12 cellular contexts compared by ENCODE assay signal in the genomic region with DNA sequence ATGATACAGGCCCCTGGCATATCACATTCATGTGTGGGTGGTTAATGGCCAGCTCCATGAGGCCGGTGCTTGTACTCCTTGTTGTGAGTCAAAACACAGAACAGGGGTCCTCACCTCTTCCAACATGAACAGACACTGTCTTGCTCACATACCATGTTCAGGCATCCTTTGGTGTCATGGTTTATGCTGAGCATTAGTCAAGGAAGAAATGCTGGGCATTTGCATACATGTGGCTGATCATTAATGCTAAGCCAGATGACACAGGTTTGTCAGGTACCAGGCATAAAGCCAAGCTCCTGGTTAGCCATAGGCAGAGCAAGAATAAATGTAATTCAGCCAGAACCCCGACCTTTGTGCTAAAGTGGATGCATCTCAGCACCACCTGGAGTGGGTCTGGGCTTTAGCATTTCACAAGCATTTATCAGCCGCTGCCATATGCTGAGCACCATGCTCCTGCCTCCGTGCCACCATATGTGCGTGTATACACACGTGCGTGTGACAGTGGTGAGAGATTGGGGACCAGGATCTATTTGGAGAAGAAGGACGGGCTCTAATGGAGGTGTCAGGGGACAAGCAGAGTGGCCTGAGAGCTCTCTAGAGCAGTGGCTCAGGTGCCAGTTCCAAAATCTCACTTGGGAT. TPM values are rescaled to one million over a fixed set of nuclear protein-coding genes. Genes with fewer than 3 reads are reported as not detected.
DNase-seq lines count a peak whose midpoint lies in the region; ATAC-seq, FAIRE-seq and TF ChIP-seq lines count a peak whose summit lies in the region.
"Had no signal": no experiment of that assay in that cellular context is flagged by ENCODE, and none has a peak within 500 bp of the region (broad histone marks: within the 10 kb centered on the region; RNA-seq: fewer than 3 reads in every experiment).

No MANE protein-coding gene starts in this region.

- POLR2A ChIA-PET in HEK293T (lab: Yijun Ruan, JAX): no interaction called here

- H3K4me1 Mint-ChIP-seq in Calu3 (ENCODE audit: low read depth, unreplicated experiment) (peaks cover 77% of the 10 kb centered on the region), astrocyte (ENCODE audit: low read depth, unreplicated experiment) (peaks cover 70% of the 10 kb centered on the region)

- FAIRE-seq in astrocyte (lab: Jason Lieb, UNC): no peak

- H3K79me2 ChIP-seq in astrocyte (ENCODE audit: insufficient read depth, low read length) (peaks cover 73% of the 10 kb centered on the region), osteoblast (ENCODE audit: insufficient read depth, low read length) (peaks cover 78% of the 10 kb centered on the region)

- intact Hi-C loops in Calu3 (cut with micrococcal nuclease; ENCODE audit: unreplicated experiment): loop anchor here (5.0 kb wide), 1 partner anchor 78 kb away; no protein-coding TSS in a partner anchor

- no peaks in the 10 kb centered on the region for H3K27me3 Mint-ChIP-seq in Calu3 (ENCODE audit: unreplicated experiment)
- no peaks in the 10 kb centered on the region for H3K27me3 Mint-ChIP-seq in astrocyte (ENCODE audit: low read depth, unreplicated experiment)

- H3K9me3 ChIP-seq in astrocyte (ENCODE audit: insufficient read depth, low read depth, low read length) (no peaks in the 10 kb centered on the region), osteoblast (ENCODE audit: low read depth, low read length) (no peaks in the 10 kb centered on the region)
- H3K9me3 ChIP-seq: lower lobe of right lung, ovary had no signal

- H3K36me3 Mint-ChIP-seq in Calu3 (ENCODE audit: insufficient read depth, unreplicated experiment): peaks cover 62% of the 10 kb centered on the region
- H3K36me3 Mint-ChIP-seq in astrocyte (ENCODE audit: low read depth, unreplicated experiment): peaks cover 40% of the 10 kb centered on the region

- H3K4me1 ChIP-seq in astrocyte (ENCODE audit: insufficient read depth, low read length) (peaks cover 69% of the 10 kb centered on the region), osteoblast (ENCODE audit: insufficient read depth, low read length) (peaks cover 92% of the 10 kb centered on the region)

- CTCF ChIA-PET in Calu3 (lab: Charles Lee) (interaction anchor here (0.6 to 1.8 kb wide), 3 partner anchors 14 to 79 kb away, joined by 4 to 11 read pairs (median 6); no protein-coding TSS in a partner anchor), HEK293T (lab: Yijun Ruan, JAX) (no interaction called here)

- ATAC-seq in GM19452 (IDR thresholded peaks at IDR 0.05; ENCODE audit: unreplicated experiment): peak; percentile 47
- ATAC-seq: activated CD8-positive, alpha-beta T cell treated with anti-CD3 and anti-CD28 coated beads, Interleukin-2, amount 10 ng/mL, durations not matched to agents 7 days and 5 days; lower lobe of right lung had no signal

- H3K27ac ChIP-seq in astrocyte (ENCODE audit: low read depth, low read length): peak overlapping the region; percentile 99
- peak overlapping the region; percentile 94 for H3K27ac ChIP-seq in osteoblast (ENCODE audit: low read depth, low read length)

- TF ChIP-seq CTCF in Calu3 (IDR thresholded peaks at IDR 0.05; ENCODE audit: unreplicated experiment) (no peak), astrocyte (IDR thresholded peaks at IDR 0.05; ENCODE audit: insufficient read depth, low read depth, low read length) (no peak), osteoblast (IDR thresholded peaks at IDR 0.05; ENCODE audit: extremely low read depth, low read depth, low read length) (no peak)

- no TSS peak for BruUV-seq in Calu3 (replicated peaks; lab: Mats Ljungman, UMichigan)

- H3K4me3 Mint-ChIP-seq in Calu3 (ENCODE audit: low read depth, unreplicated experiment): no peak overlapping the region
- no peak overlapping the region for H3K4me3 Mint-ChIP-seq in astrocyte (ENCODE audit: unreplicated experiment)
- H3K4me3 Mint-ChIP-seq: activated CD8-positive, alpha-beta T cell treated with anti-CD3 and anti-CD28 coated beads, Interleukin-2, amount 10 ng/mL, durations not matched to agents 7 days and 5 days had no signal

- H3K27me3 ChIP-seq in astrocyte (ENCODE audit: insufficient read depth, low read length) (no peaks in the 10 kb centered on the region), osteoblast (ENCODE audit: insufficient read depth, low read length) (no peaks in the 10 kb centered on the region)
- H3K27me3 ChIP-seq: ovary had no signal

- H3K36me3 ChIP-seq in astrocyte (ENCODE audit: insufficient read depth, low read length) (peaks cover 56% of the 10 kb centered on the region), osteoblast (ENCODE audit: insufficient read depth, low read length) (peaks cover 70% of the 10 kb centered on the region)
- H3K36me3 ChIP-seq: ovary had no signal

- peak overlapping the region; percentile 61 for H3K9ac ChIP-seq in astrocyte (ENCODE audit: low read length)

- H3K4me3 ChIP-seq in astrocyte (ENCODE audit: insufficient read depth, low read depth, low read length): no peak overlapping the region
- H3K4me3 ChIP-seq in osteoblast (ENCODE audit: insufficient read depth, low read length): no peak overlapping the region
- H3K4me3 ChIP-seq: lower lobe of right lung, ovary had no signal

- DNase-seq in Calu3 (no peak), astrocyte (ENCODE audit: low read depth) (no peak), osteoblast (ENCODE audit: insufficient read length, low spot score, missing footprints) (no peak), NCI-H345 (lab: John Stamatoyannopoulos, UW) (no peak), HEK293T (ENCODE audit: extremely low spot score) (no peak)
- no peak for DNase-seq in stimulated activated CD4-positive, alpha-beta T cell treated with anti-CD3 and anti-CD28 coated beads, Interleukin-4, amount 100 ng/mL, for 4 hours
- DNase-seq: activated CD8-positive, alpha-beta T cell treated with anti-CD3 and anti-CD28 coated beads, Interleukin-2, amount 10 ng/mL, durations not matched to agents 7 days and 5 days; HCEC 1CT; lower lobe of right lung; T-helper 2 cell had no signal

- H2AFZ ChIP-seq in astrocyte (ENCODE audit: low read depth, low read length) (no peak overlapping the region), osteoblast (ENCODE audit: low read length) (no peak overlapping the region)

- H4K20me1 ChIP-seq in astrocyte (ENCODE audit: insufficient read depth, low read length) (no peaks in the 10 kb centered on the region), osteoblast (ENCODE audit: insufficient read depth, low read length) (no peaks in the 10 kb centered on the region)

- H3K4me2 ChIP-seq in astrocyte (ENCODE audit: low read length) (no peak overlapping the region), osteoblast (ENCODE audit: insufficient read depth, low read length) (no peak overlapping the region)

- H3K27ac Mint-ChIP-seq in Calu3 (ENCODE audit: unreplicated experiment): peak overlapping the region; percentile 95
- peak overlapping the region; percentile 38 for H3K27ac Mint-ChIP-seq in astrocyte (ENCODE audit: unreplicated experiment)
- H3K27ac Mint-ChIP-seq: activated CD8-positive, alpha-beta T cell treated with anti-CD3 and anti-CD28 coated beads, Interleukin-2, amount 10 ng/mL, durations not matched to agents 7 days and 5 days had no signal

- H3K9me3 Mint-ChIP-seq in Calu3 (ENCODE audit: low read depth, unreplicated experiment) (no peaks in the 10 kb centered on the region), astrocyte (ENCODE audit: unreplicated experiment) (no peaks in the 10 kb centered on the region)

TF ChIP-seq in HEK293T, 16 proteins besides CTCF, POLR2A, EP300 and RAD21:
- TF ChIP-seq BHLHE40 (IDR thresholded peaks at IDR 0.05; ENCODE audit: borderline replicate concordance) (no peak), NFRKB (IDR thresholded peaks at IDR 0.05) (no peak), FOXA1 (IDR thresholded peaks at IDR 0.05) (no peak), HDGF (IDR thresholded peaks at IDR 0.05; ENCODE audit: borderline replicate concordance) (no peak), SUZ12 (IDR thresholded peaks at IDR 0.05) (no peak), SP1 (IDR thresholded peaks at IDR 0.05) (no peak), FOXM1 (IDR thresholded peaks at IDR 0.05; ENCODE audit: borderline replicate concordance) (no peak), TARDBP (IDR thresholded peaks at IDR 0.05) (no peak), ZNF384 (IDR thresholded peaks at IDR 0.05) (no peak), FOXK2 (IDR thresholded peaks at IDR 0.05) (no peak), ELF4 (IDR thresholded peaks at IDR 0.05) (no peak), L3MBTL2 (conservative IDR thresholded peaks at IDR 0.05) (no peak), ARNT (IDR thresholded peaks at IDR 0.05) (no peak), LEF1 (IDR thresholded peaks at IDR 0.05; ENCODE audit: borderline replicate concordance) (no peak), CTBP1 (IDR thresholded peaks at IDR 0.05; ENCODE audit: borderline replicate concordance) (no peak)
- TF ChIP-seq, protein P1, sequence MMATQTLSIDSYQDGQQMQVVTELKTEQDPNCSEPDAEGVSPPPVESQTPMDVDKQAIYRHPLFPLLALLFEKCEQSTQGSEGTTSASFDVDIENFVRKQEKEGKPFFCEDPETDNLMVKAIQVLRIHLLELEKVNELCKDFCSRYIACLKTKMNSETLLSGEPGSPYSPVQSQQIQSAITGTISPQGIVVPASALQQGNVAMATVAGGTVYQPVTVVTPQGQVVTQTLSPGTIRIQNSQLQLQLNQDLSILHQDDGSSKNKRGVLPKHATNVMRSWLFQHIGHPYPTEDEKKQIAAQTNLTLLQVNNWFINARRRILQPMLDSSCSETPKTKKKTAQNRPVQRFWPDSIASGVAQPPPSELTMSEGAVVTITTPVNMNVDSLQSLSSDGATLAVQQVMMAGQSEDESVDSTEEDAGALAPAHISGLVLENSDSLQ (IDR thresholded peaks at IDR 0.05): no peak

RNA-seq across cellular contexts. Expression of a gene that starts 55.0 kb away (rescaled TPM):
- 191 and 202 TPM in 2 replicates for total RNA-seq in Calu3 (2022)
- total RNA-seq in astrocyte: 357 and 471 TPM in 2 replicates
- total RNA-seq in osteoblast: 109 and 156 TPM in 2 replicates
